ENCODE assay signal across 22 cellular contexts in genomic region chr12:68349083-68349700, GRCh38. TPM values are rescaled to one million over a fixed set of nuclear protein-coding genes. Genes with fewer than 3 reads are reported as not detected.
DNase-seq lines count a peak whose midpoint lies in the region; ATAC-seq, FAIRE-seq and TF ChIP-seq lines count a peak whose summit lies in the region.
"Had no signal": no experiment of that assay in that cellular context is flagged by ENCODE, and none has a peak within 500 bp of the region (broad histone marks: within the 10 kb centered on the region; RNA-seq: fewer than 3 reads in every experiment).

No MANE protein-coding gene starts in this region.

- POLR2A ChIA-PET in endothelial cell of umbilical vein (lab: Charles Lee) = no interaction called here

- no TSS peak for BruUV-seq in endothelial cell of umbilical vein (replicated peaks; lab: Mats Ljungman, UMichigan)

- dilution Hi-C loops in endothelial cell of umbilical vein (cut with MboI; ENCODE audit: extremely low pct_ligation_motif_present, low sequenced_read_pairs) = no loop called here

- CTCF ChIA-PET in endothelial cell of umbilical vein (lab: Charles Lee) = interaction anchor here (0.7 to 2.5 kb wide), 3 partner anchors 9 to 38 kb away, joined by 3 to 8 read pairs (median 6); no protein-coding TSS in a partner anchor

- no peak for TF ChIP-seq CTCF in endothelial cell of umbilical vein (IDR thresholded peaks at IDR 0.05; ENCODE audit: extremely low read depth in 1 of 2, insufficient read depth in 1 of 2, low read depth in 1 of 2, low read length in 2 of 2)
- no peak for TF ChIP-seq CTCF in osteoblast (IDR thresholded peaks at IDR 0.05; ENCODE audit: extremely low read depth, low read depth, low read length)
- no peak for TF ChIP-seq CTCF in coronary artery (IDR thresholded peaks at IDR 0.05)

- peaks cover 11 to 27% of the 10 kb centered on the region in 2 experiments for H3K27me3 ChIP-seq in endothelial cell of umbilical vein (ENCODE audit: control insufficient read depth in 2 of 2, insufficient read depth in 2 of 2, low read length in 2 of 2)
- H3K27me3 ChIP-seq in osteoblast (ENCODE audit: insufficient read depth, low read length) = peaks cover 11% of the 10 kb centered on the region
- H3K27me3 ChIP-seq: hepatocyte, Peyer's patch had no signal

- H3K36me3 ChIP-seq in endothelial cell of umbilical vein (ENCODE audit: control insufficient read depth in 2 of 2, extremely low read depth in 1 of 2, insufficient read depth in 2 of 2, low read length in 2 of 2) (no peaks in the 10 kb centered on the region), osteoblast (ENCODE audit: insufficient read depth, low read length) (no peaks in the 10 kb centered on the region)
- H3K36me3 ChIP-seq: Peyer's patch had no signal

- ATAC-seq in left lobe of liver = no peak
- ATAC-seq: activated CD8-positive, alpha-beta T cell treated with anti-CD3 and anti-CD28 coated beads, Interleukin-2, amount 10 ng/mL, durations not matched to agents 7 days and 5 days; activated T-cell treated with anti-CD3 and anti-CD28 coated beads, Interleukin-2, amount 50 U/mL, for 4 hours; natural killer cell; WTC11 had no signal

- H3K27ac ChIP-seq in endothelial cell of umbilical vein (ENCODE audit: insufficient read depth, low read depth, low read length) (no peak overlapping the region), osteoblast (ENCODE audit: low read depth, low read length) (no peak overlapping the region), coronary artery (no peak overlapping the region)
- H3K27ac ChIP-seq: hepatocyte, Peyer's patch, psoas muscle had no signal

- H2AFZ ChIP-seq in endothelial cell of umbilical vein (ENCODE audit: low read depth, low read length) (no peak overlapping the region), osteoblast (ENCODE audit: low read length) (no peak overlapping the region)
- H2AFZ ChIP-seq: hepatocyte had no signal

- no peak overlapping the region for H3K4me2 ChIP-seq in endothelial cell of umbilical vein (ENCODE audit: insufficient read depth, low read length)
- no peak overlapping the region for H3K4me2 ChIP-seq in osteoblast (ENCODE audit: insufficient read depth, low read length)
- H3K4me2 ChIP-seq: hepatocyte had no signal

- intact Hi-C loops in endothelial cell of umbilical vein (cut with micrococcal nuclease) = no loop called here

- TF ChIP-seq POLR2A in endothelial cell of umbilical vein (IDR thresholded peaks at IDR 0.05; ENCODE audit: low read depth, low read length) = no peak

- H3K4me1 ChIP-seq in endothelial cell of umbilical vein (ENCODE audit: control insufficient read depth, extremely low read depth, insufficient read depth, low read length) (peaks cover 17% of the 10 kb centered on the region), osteoblast (ENCODE audit: insufficient read depth, low read length) (peaks cover 21% of the 10 kb centered on the region)
- H3K4me1 ChIP-seq: Peyer's patch, psoas muscle had no signal

- no peak overlapping the region for H3K9ac ChIP-seq in endothelial cell of umbilical vein (replicated peaks; ENCODE audit: extremely low read depth, insufficient read depth, low read length)

- peak; percentile 74 for DNase-seq in NCI-H1436 treated with DMSO at 0.1 percent for 48 hours (lab: John Stamatoyannopoulos, UW)
- DNase-seq in NCI-H2171 (lab: John Stamatoyannopoulos, UW) = peak; percentile 80
- DNase-seq in endothelial cell of umbilical vein (ENCODE audit: low read depth, low spot score) = no peak
- peak; percentile 39 for DNase-seq in osteoblast (ENCODE audit: insufficient read length, low spot score, missing footprints)
- no peak for DNase-seq in NCI-H226
- DNase-seq in left lobe of liver (ENCODE audit: low spot score) = no peak
- DNase-seq in T-helper 1 cell = no peak
- DNase-seq in coronary artery (ENCODE audit: low spot score) = no peak
- DNase-seq: activated naive CD4-positive, alpha-beta T cell treated with anti-CD3 and anti-CD28 coated beads, Interleukin-2, amount 10 ng/mL, durations not matched to agents 7 days and 5 days; activated T-cell treated with anti-CD3 and anti-CD28 coated beads, Interleukin-2, amount 50 U/mL, for 4 hours; aorta; effector memory CD4-positive, alpha-beta T cell; Karpas-422; natural killer cell; NCI-H1694; NCI-H526 treated with DMSO at 0.1 percent for 48 hours; Peyer's patch; psoas muscle; stimulated activated CD4-positive, alpha-beta T cell treated with anti-CD3 and anti-CD28 coated beads, Interleukin-4, amount 100 ng/mL, for 24 hours had no signal

- FAIRE-seq in endothelial cell of umbilical vein (lab: Jason Lieb, UNC) = peak; percentile 71

- H3K9me3 ChIP-seq in endothelial cell of umbilical vein (replicated peaks; ENCODE audit: control insufficient read depth, insufficient read depth, low read length) (no peaks in the 10 kb centered on the region), osteoblast (ENCODE audit: low read depth, low read length) (no peaks in the 10 kb centered on the region)
- H3K9me3 ChIP-seq: Peyer's patch, psoas muscle had no signal

- H4K20me1 ChIP-seq in endothelial cell of umbilical vein (replicated peaks; ENCODE audit: control insufficient read depth, extremely low read depth, insufficient read depth, low read length) (no peaks in the 10 kb centered on the region), osteoblast (ENCODE audit: insufficient read depth, low read length) (no peaks in the 10 kb centered on the region)

- H3K79me2 ChIP-seq in endothelial cell of umbilical vein (ENCODE audit: control insufficient read depth, insufficient read depth, low read length) = no peaks in the 10 kb centered on the region
- no peaks in the 10 kb centered on the region for H3K79me2 ChIP-seq in osteoblast (ENCODE audit: insufficient read depth, low read length)
- H3K79me2 ChIP-seq: hepatocyte had no signal

- H3K9me1 ChIP-seq in endothelial cell of umbilical vein (replicated peaks; ENCODE audit: control insufficient read depth, extremely low read depth, insufficient read depth, low read length) = no peaks in the 10 kb centered on the region

- H3K4me3 ChIP-seq in endothelial cell of umbilical vein (replicated peaks in 1 of 3; ENCODE audit: insufficient read depth in 1 of 3, low read depth in 1 of 3, low read length in 3 of 3) = no peak overlapping the region
- H3K4me3 ChIP-seq in osteoblast (ENCODE audit: insufficient read depth, low read length) = no peak overlapping the region
- no peak overlapping the region for H3K4me3 ChIP-seq in coronary artery
- H3K4me3 ChIP-seq: hepatocyte, Peyer's patch, psoas muscle had no signal

TF ChIP-seq in endothelial cell of umbilical vein, 7 proteins besides CTCF, POLR2A, EP300 and RAD21:
- TF ChIP-seq FOS (IDR thresholded peaks at IDR 0.05; ENCODE audit: borderline replicate concordance, insufficient read depth, low read length) (no peak), MAX (IDR thresholded peaks at IDR 0.05; ENCODE audit: insufficient read depth, insufficient read length) (no peak)
TF ChIP-seq in endothelial cell of umbilical vein: peak in this region for 0.

RNA-seq across cellular contexts. Expression of gene MDM1, which starts 17.0 kb away (rescaled TPM):
- total RNA-seq in endothelial cell of umbilical vein (12.5 and 14.4 TPM in 2 replicates), osteoblast (28.2 and 29.5 TPM in 2 replicates), left lobe of liver (4.6 TPM)
- 2.9 and 4.3 TPM in 2 replicates for polyA plus RNA-seq in endothelial cell of umbilical vein
- 3.7 and 4.5 TPM in 2 replicates for polyA plus RNA-seq in endothelial cell of umbilical vein (2011; cell fraction: cytosol; rRNA removed)
- 41.9 and 62.1 TPM in 2 replicates for polyA plus RNA-seq in endothelial cell of umbilical vein (2011; cell fraction: nucleus; rRNA removed)
- 8.4 and 8.7 TPM in 2 replicates for polyA plus RNA-seq in endothelial cell of umbilical vein (2012)
- 3.8 and 4.2 TPM in 2 replicates for polyA minus RNA-seq in endothelial cell of umbilical vein
- polyA minus RNA-seq in endothelial cell of umbilical vein (2011; cell fraction: cytosol; rRNA and poly(A)+ RNA removed) = 6.7 TPM
- 15.0 and 28.1 TPM in 2 replicates for polyA minus RNA-seq in endothelial cell of umbilical vein (2011; cell fraction: nucleus; rRNA and poly(A)+ RNA removed)

Comparison
In these comparisons a context has a peak if more than half of its experiments do, and no peak if none do; other contexts are left out.
1. DNase-seq: peak in NCI-H1436 treated with DMSO at 0.1 percent for 48 hours (single experiment), NCI-H2171 (single experiment) and osteoblast (single experiment); none in endothelial cell of umbilical vein (single experiment), NCI-H226 (single experiment), left lobe of liver (single experiment), T-helper 1 cell (0 of 5) and coronary artery (single experiment).